ENCODE assay signal across 8 cellular contexts in genomic region chr20:36792422-36792821, GRCh38. TPM values are rescaled to one million over a fixed set of nuclear protein-coding genes. Genes with fewer than 3 reads are reported as not detected.
DNase-seq lines count a peak whose midpoint lies in the region; ATAC-seq and TF ChIP-seq lines count a peak whose summit lies in the region.

No MANE protein-coding gene starts in this region.

- H3K4me3 ChIP-seq in GM12864 (ENCODE audit: low read depth, low read length), result no peak overlapping the region
- H3K4me3 ChIP-seq in choroid plexus epithelial cell (ENCODE audit: low read depth, low read length), result no peak overlapping the region

- TF ChIP-seq CTCF in 22Rv1 (IDR thresholded peaks at IDR 0.05) (peak; percentile 27), GM12864 (IDR thresholded peaks at IDR 0.05; ENCODE audit: low read depth, low read length, missing control alignments) (peak; percentile 44), choroid plexus epithelial cell (conservative IDR thresholded peaks at IDR 0.05; ENCODE audit: low read depth, low read length) (peak; percentile 71)

- ATAC-seq in naive B cell (ENCODE audit: low read depth in 2 of 2) (peak; percentile 73), HG03159 (IDR thresholded peaks at IDR 0.05; ENCODE audit: unreplicated experiment) (no peak), HG03108 (IDR thresholded peaks at IDR 0.05; ENCODE audit: unreplicated experiment) (no peak), GM21423 (IDR thresholded peaks at IDR 0.05; ENCODE audit: unreplicated experiment) (no peak)

- no peaks in the 10 kb centered on the region for H3K27me3 Mint-ChIP-seq in naive B cell

- no peak overlapping the region for H3K4me3 Mint-ChIP-seq in naive B cell

- H3K36me3 Mint-ChIP-seq in naive B cell, result peaks cover 0 to 17% of the 10 kb centered on the region in 2 donors

- no peaks in the 10 kb centered on the region for H3K9me3 Mint-ChIP-seq in naive B cell

- no peak for DNase-seq in GM12864 (ENCODE audit: low read depth)
- peak; percentile 38 for DNase-seq in NCI-H460 (ENCODE audit: extremely low read depth, low read depth)
- peak; percentile 73 for DNase-seq in choroid plexus epithelial cell (ENCODE audit: low read depth)
- DNase-seq in naive B cell, result peak; percentile 21

- H3K27ac Mint-ChIP-seq in naive B cell, result peak overlapping the region in 1 of 6 donors; percentile 37

- H3K27ac ChIP-seq in 22Rv1, result no peak overlapping the region

- peaks cover 6 to 10% (median 7%) of the 10 kb centered on the region in 3 donors for H3K4me1 Mint-ChIP-seq in naive B cell

RNA-seq across cellular contexts. Expression of gene DSN1, which starts 18.9 kb away (rescaled TPM):
- 14.8 and 19.2 TPM in 2 replicates for total RNA-seq in NCI-H460 (2014; rRNA removed; shearing (Covaris generic))
- 28.8 and 50.9 TPM in 2 replicates for polyA plus RNA-seq in NCI-H460 (2014; cell fraction: nucleus; rRNA removed)
- 10 to 100 TPM; 22.5 to 35.9 (median 27.6) TPM for polyA plus RNA-seq in naive B cell (ENCODE audit: low read depth in 6 of 6)

RNA-seq across cellular contexts. Expression of gene NDRG3, which starts 46.5 kb away (rescaled TPM):
- total RNA-seq in NCI-H460 (2014; rRNA removed; shearing (Covaris generic)), result 15.6 and 16.7 TPM in 2 replicates
- 15.4 and 18.3 TPM in 2 replicates for polyA plus RNA-seq in NCI-H460 (2014; cell fraction: nucleus; rRNA removed)
- 10 to 100 TPM; 45.1 to 70.3 (median 51.2) TPM for polyA plus RNA-seq in naive B cell (ENCODE audit: low read depth in 6 of 6)

Comparison
In these comparisons a context has a peak if more than half of its experiments do, and no peak if none do; other contexts are left out.
1. ATAC-seq: peak in naive B cell (2 of 2); none in HG03159 (single experiment), HG03108 (single experiment) and GM21423 (single experiment).
2. Peak in every context shown above with its lines, with median percentiles within 50 percentile points of each other: CTCF ChIP-seq.